1 cellular context compared by ENCODE assay signal in the genomic region with DNA sequence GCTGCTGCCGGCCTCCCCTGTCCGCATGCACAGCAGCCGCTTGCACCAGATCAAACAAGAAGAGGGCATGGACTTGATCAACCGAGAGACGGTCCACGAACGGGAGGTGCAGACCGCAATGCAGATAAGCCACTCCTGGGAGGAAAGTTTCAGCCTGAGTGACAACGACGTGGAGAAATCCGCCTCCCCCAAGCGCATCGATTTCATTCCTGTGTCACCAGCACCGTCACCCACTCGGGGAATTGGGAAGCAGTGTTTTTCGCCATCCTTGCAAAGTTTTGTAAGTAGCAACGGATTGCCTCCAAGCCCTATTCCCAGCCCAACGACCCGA.
A peak's percentile ranks its signal among the peaks of the same experiment; 100 is the strongest.
TF ChIP-seq lines count a peak whose summit lies in the region.

No MANE protein-coding gene starts in this region.

TF ChIP-seq in GM12878, 131 proteins besides CTCF, POLR2A, EP300 and RAD21 (continued from another document):
- TF ChIP-seq, protein P1, sequence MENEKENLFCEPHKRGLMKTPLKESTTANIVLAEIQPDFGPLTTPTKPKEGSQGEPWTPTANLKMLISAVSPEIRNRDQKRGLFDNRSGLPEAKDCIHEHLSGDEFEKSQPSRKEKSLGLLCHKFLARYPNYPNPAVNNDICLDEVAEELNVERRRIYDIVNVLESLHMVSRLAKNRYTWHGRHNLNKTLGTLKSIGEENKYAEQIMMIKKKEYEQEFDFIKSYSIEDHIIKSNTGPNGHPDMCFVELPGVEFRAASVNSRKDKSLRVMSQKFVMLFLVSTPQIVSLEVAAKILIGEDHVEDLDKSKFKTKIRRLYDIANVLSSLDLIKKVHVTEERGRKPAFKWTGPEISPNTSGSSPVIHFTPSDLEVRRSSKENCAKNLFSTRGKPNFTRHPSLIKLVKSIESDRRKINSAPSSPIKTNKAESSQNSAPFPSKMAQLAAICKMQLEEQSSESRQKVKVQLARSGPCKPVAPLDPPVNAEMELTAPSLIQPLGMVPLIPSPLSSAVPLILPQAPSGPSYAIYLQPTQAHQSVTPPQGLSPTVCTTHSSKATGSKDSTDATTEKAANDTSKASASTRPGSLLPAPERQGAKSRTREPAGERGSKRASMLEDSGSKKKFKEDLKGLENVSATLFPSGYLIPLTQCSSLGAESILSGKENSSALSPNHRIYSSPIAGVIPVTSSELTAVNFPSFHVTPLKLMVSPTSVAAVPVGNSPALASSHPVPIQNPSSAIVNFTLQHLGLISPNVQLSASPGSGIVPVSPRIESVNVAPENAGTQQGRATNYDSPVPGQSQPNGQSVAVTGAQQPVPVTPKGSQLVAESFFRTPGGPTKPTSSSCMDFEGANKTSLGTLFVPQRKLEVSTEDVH (IDR thresholded peaks at IDR 0.05; ENCODE audit: low read depth, partially characterized antibody) = no peak
- no peak for TF ChIP-seq ETV6 (conservative IDR thresholded peaks at IDR 0.05 in 1 of 2, IDR thresholded peaks at IDR 0.05 in 1 of 2; ENCODE audit: borderline replicate concordance in 1 of 2, low read depth in 1 of 2)
- TF ChIP-seq DPF2 (IDR thresholded peaks at IDR 0.05) = no peak
- TF ChIP-seq SRF (IDR thresholded peaks at IDR 0.05; ENCODE audit: low read depth in 2 of 2, low read length in 2 of 2) = no peak
- TF ChIP-seq HDGF (IDR thresholded peaks at IDR 0.05) = peak; percentile 42; the same call in 1 of the 2 replicates
- TF ChIP-seq EZH2 (IDR thresholded peaks at IDR 0.05; ENCODE audit: borderline replicate concordance, control insufficient read depth, low read depth, low read length) = no peak
- no peak for TF ChIP-seq USF1 (IDR thresholded peaks at IDR 0.05; ENCODE audit: borderline replicate concordance, extremely low read length, insufficient read depth, low read depth, low read length)
- TF ChIP-seq KDM1A (IDR thresholded peaks at IDR 0.05; ENCODE audit: borderline replicate concordance) = no peak
- TF ChIP-seq KAT2A (conservative IDR thresholded peaks at IDR 0.05; ENCODE audit: control insufficient read depth, low read depth, low read length) = no peak
- TF ChIP-seq BRCA1 (IDR thresholded peaks at IDR 0.05; ENCODE audit: low read depth, low read length) = no peak
- TF ChIP-seq CBFB (IDR thresholded peaks at IDR 0.05; ENCODE audit: low read depth) = no peak
- TF ChIP-seq HDAC6 (IDR thresholded peaks at IDR 0.05; ENCODE audit: unreplicated experiment) = no peak
- TF ChIP-seq ZNF622 (IDR thresholded peaks at IDR 0.05) = no peak
- no peak for TF ChIP-seq HCFC1 (IDR thresholded peaks at IDR 0.05; ENCODE audit: low read length)
- TF ChIP-seq RAD51 (IDR thresholded peaks at IDR 0.05) = no peak
- no peak for TF ChIP-seq NFXL1 (IDR thresholded peaks at IDR 0.05; ENCODE audit: borderline replicate concordance)
- no peak for TF ChIP-seq MLLT1 (IDR thresholded peaks at IDR 0.05)
- no peak for TF ChIP-seq E4F1 (IDR thresholded peaks at IDR 0.05; ENCODE audit: borderline replicate concordance, partially characterized antibody)
- TF ChIP-seq LARP7 (IDR thresholded peaks at IDR 0.05) = peak; percentile 48
- no peak for TF ChIP-seq RFX5 (IDR thresholded peaks at IDR 0.05; ENCODE audit: low read depth, low read length)
- no peak for TF ChIP-seq YBX1 (IDR thresholded peaks at IDR 0.05)
- no peak for TF ChIP-seq MEF2A (IDR thresholded peaks at IDR 0.05; ENCODE audit: insufficient read depth, low read depth, low read length)
- TF ChIP-seq NFIC (IDR thresholded peaks at IDR 0.05; ENCODE audit: low read depth, low read length) = no peak
- no peak for TF ChIP-seq NBN (IDR thresholded peaks at IDR 0.05)
- TF ChIP-seq, protein P2, sequence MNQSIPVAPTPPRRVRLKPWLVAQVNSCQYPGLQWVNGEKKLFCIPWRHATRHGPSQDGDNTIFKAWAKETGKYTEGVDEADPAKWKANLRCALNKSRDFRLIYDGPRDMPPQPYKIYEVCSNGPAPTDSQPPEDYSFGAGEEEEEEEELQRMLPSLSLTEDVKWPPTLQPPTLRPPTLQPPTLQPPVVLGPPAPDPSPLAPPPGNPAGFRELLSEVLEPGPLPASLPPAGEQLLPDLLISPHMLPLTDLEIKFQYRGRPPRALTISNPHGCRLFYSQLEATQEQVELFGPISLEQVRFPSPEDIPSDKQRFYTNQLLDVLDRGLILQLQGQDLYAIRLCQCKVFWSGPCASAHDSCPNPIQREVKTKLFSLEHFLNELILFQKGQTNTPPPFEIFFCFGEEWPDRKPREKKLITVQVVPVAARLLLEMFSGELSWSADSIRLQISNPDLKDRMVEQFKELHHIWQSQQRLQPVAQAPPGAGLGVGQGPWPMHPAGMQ (IDR thresholded peaks at IDR 0.05; ENCODE audit: borderline replicate concordance) = no peak
- no peak for TF ChIP-seq CEBPZ (IDR thresholded peaks at IDR 0.05; ENCODE audit: low read depth, low read length)
- no peak for TF ChIP-seq MYB (IDR thresholded peaks at IDR 0.05; ENCODE audit: borderline replicate concordance, low read depth, low read length)
- TF ChIP-seq ZNF207 (IDR thresholded peaks at IDR 0.05; ENCODE audit: borderline replicate concordance) = no peak; the same call in 1 of the 2 replicates
- TF ChIP-seq CHD1 (IDR thresholded peaks at IDR 0.05; ENCODE audit: low read depth, low read length) = 0 out of 2 replicates have a peak, but pooled peaks have one; percentile 45
- 0 out of 2 replicates have a peak, but pooled peaks have one; percentile 7 for TF ChIP-seq SMARCA5 (IDR thresholded peaks at IDR 0.05)
- no peak for TF ChIP-seq TBL1XR1 (IDR thresholded peaks at IDR 0.05; ENCODE audit: low read depth, low read length)
- 0 out of 2 replicates have a peak, but pooled peaks have one; percentile 10 for TF ChIP-seq CREM (IDR thresholded peaks at IDR 0.05; ENCODE audit: low read depth)
- TF ChIP-seq, protein P3, sequence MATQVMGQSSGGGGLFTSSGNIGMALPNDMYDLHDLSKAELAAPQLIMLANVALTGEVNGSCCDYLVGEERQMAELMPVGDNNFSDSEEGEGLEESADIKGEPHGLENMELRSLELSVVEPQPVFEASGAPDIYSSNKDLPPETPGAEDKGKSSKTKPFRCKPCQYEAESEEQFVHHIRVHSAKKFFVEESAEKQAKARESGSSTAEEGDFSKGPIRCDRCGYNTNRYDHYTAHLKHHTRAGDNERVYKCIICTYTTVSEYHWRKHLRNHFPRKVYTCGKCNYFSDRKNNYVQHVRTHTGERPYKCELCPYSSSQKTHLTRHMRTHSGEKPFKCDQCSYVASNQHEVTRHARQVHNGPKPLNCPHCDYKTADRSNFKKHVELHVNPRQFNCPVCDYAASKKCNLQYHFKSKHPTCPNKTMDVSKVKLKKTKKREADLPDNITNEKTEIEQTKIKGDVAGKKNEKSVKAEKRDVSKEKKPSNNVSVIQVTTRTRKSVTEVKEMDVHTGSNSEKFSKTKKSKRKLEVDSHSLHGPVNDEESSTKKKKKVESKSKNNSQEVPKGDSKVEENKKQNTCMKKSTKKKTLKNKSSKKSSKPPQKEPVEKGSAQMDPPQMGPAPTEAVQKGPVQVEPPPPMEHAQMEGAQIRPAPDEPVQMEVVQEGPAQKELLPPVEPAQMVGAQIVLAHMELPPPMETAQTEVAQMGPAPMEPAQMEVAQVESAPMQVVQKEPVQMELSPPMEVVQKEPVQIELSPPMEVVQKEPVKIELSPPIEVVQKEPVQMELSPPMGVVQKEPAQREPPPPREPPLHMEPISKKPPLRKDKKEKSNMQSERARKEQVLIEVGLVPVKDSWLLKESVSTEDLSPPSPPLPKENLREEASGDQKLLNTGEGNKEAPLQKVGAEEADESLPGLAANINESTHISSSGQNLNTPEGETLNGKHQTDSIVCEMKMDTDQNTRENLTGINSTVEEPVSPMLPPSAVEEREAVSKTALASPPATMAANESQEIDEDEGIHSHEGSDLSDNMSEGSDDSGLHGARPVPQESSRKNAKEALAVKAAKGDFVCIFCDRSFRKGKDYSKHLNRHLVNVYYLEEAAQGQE (IDR thresholded peaks at IDR 0.05; ENCODE audit: low read depth, low read length) = no peak
- no peak for TF ChIP-seq NR2F1 (conservative IDR thresholded peaks at IDR 0.05)
- TF ChIP-seq ESRRA (IDR thresholded peaks at IDR 0.05; ENCODE audit: low read length) = no peak
